1 cellular context compared by ENCODE assay signal in the genomic region with DNA sequence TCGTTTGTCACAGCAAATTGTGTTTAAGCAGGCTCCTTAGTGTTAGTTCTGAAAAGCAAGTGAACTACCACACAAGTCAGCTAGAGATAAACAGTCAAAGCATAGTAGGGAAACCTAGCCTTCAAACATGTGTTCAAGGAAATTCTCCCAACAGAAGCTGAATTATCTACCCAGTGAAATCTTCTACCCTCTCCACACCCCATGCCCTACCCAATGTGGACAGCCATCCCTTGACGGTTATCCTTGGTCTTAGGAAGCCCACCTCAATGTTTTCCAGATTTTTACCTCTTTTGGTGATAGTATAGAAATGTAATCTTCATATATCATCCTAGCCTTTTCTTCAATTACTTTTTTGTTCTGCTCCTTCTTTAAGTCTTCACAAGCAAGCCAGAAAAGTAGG.
TF ChIP-seq lines count a peak whose summit lies in the region.

No MANE protein-coding gene starts in this region.

TF ChIP-seq in SK-N-SH treated with all-trans-retinoic acid at 6 μM for 48 hours, 23 proteins besides CTCF, POLR2A, EP300 and RAD21 (continued from another document):
- TF ChIP-seq, protein P1, sequence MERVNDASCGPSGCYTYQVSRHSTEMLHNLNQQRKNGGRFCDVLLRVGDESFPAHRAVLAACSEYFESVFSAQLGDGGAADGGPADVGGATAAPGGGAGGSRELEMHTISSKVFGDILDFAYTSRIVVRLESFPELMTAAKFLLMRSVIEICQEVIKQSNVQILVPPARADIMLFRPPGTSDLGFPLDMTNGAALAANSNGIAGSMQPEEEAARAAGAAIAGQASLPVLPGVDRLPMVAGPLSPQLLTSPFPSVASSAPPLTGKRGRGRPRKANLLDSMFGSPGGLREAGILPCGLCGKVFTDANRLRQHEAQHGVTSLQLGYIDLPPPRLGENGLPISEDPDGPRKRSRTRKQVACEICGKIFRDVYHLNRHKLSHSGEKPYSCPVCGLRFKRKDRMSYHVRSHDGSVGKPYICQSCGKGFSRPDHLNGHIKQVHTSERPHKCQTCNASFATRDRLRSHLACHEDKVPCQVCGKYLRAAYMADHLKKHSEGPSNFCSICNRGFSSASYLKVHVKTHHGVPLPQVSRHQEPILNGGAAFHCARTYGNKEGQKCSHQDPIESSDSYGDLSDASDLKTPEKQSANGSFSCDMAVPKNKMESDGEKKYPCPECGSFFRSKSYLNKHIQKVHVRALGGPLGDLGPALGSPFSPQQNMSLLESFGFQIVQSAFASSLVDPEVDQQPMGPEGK (CRISPR knock-in tag; IDR thresholded peaks at IDR 0.05; ENCODE audit: borderline replicate concordance) = no peak
- TF ChIP-seq SNAI2 (CRISPR knock-in tag; IDR thresholded peaks at IDR 0.05) (no peak), ISL1 (CRISPR knock-in tag; IDR thresholded peaks at IDR 0.05) (no peak), ZNF70 (CRISPR knock-in tag; IDR thresholded peaks at IDR 0.05) (no peak), ZFP30 (CRISPR knock-in tag; IDR thresholded peaks at IDR 0.05) (no peak), OSR1 (CRISPR knock-in tag; IDR thresholded peaks at IDR 0.05) (no peak), RARB (CRISPR knock-in tag; IDR thresholded peaks at IDR 0.05) (no peak), ESRRG (CRISPR knock-in tag; IDR thresholded peaks at IDR 0.05) (no peak), ZNF565 (CRISPR knock-in tag; conservative IDR thresholded peaks at IDR 0.05; ENCODE audit: low read depth) (no peak), ARNTL (CRISPR knock-in tag; IDR thresholded peaks at IDR 0.05; ENCODE audit: borderline replicate concordance, low read depth) (no peak), CREB5 (CRISPR knock-in tag; IDR thresholded peaks at IDR 0.05; ENCODE audit: low read depth) (no peak)
- TF ChIP-seq, protein P2, sequence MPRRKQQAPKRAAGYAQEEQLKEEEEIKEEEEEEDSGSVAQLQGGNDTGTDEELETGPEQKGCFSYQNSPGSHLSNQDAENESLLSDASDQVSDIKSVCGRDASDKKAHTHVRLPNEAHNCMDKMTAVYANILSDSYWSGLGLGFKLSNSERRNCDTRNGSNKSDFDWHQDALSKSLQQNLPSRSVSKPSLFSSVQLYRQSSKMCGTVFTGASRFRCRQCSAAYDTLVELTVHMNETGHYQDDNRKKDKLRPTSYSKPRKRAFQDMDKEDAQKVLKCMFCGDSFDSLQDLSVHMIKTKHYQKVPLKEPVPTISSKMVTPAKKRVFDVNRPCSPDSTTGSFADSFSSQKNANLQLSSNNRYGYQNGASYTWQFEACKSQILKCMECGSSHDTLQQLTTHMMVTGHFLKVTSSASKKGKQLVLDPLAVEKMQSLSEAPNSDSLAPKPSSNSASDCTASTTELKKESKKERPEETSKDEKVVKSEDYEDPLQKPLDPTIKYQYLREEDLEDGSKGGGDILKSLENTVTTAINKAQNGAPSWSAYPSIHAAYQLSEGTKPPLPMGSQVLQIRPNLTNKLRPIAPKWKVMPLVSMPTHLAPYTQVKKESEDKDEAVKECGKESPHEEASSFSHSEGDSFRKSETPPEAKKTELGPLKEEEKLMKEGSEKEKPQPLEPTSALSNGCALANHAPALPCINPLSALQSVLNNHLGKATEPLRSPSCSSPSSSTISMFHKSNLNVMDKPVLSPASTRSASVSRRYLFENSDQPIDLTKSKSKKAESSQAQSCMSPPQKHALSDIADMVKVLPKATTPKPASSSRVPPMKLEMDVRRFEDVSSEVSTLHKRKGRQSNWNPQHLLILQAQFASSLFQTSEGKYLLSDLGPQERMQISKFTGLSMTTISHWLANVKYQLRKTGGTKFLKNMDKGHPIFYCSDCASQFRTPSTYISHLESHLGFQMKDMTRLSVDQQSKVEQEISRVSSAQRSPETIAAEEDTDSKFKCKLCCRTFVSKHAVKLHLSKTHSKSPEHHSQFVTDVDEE (CRISPR knock-in tag; IDR thresholded peaks at IDR 0.05) = no peak
